ENCODE assay signal across 1 cellular context in the genomic region with DNA sequence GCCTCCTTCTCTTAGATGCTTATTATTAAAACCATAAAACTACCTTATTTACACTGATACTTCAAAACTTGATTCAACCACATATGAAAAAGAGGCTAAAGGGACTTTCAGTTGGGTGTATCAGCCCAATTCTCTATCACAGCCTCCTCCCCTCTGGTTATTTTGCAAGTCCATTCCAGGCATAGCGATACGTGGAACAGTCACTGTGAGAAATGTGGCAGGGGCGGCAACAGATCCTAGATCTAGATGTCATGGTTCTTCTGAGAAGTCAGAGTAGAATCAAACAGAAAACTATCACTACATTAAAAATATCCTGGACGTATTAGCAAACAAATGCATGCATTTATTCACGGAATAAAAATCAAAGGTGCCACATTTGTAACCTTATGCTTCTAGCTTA.
TF ChIP-seq lines count a peak whose summit lies in the region.

No MANE protein-coding gene starts in this region.

TF ChIP-seq in A549, 52 proteins besides CTCF, POLR2A, EP300 and RAD21 (continued from another document):
- TF ChIP-seq, protein P1, sequence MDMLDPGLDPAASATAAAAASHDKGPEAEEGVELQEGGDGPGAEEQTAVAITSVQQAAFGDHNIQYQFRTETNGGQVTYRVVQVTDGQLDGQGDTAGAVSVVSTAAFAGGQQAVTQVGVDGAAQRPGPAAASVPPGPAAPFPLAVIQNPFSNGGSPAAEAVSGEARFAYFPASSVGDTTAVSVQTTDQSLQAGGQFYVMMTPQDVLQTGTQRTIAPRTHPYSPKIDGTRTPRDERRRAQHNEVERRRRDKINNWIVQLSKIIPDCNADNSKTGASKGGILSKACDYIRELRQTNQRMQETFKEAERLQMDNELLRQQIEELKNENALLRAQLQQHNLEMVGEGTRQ (IDR thresholded peaks at IDR 0.05): no peak
- TF ChIP-seq, protein P2, sequence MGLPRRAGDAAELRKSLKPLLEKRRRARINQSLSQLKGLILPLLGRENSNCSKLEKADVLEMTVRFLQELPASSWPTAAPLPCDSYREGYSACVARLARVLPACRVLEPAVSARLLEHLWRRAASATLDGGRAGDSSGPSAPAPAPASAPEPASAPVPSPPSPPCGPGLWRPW (IDR thresholded peaks at IDR 0.05): no peak
